15 cellular contexts compared by ENCODE assay signal in genomic region chr5:122929001-122929400, GRCh38.
A peak's percentile ranks its signal among the peaks of the same experiment; 100 is the strongest.
DNase-seq lines count a peak whose midpoint lies in the region; ATAC-seq and TF ChIP-seq lines count a peak whose summit lies in the region.
"Had no signal": no experiment of that assay in that cellular context is flagged by ENCODE, and none has a peak within 500 bp of the region (broad histone marks: within the 10 kb centered on the region; RNA-seq: fewer than 3 reads in every experiment).

No MANE protein-coding gene starts in this region.

- H3K27ac Mint-ChIP-seq in WTC11 (no peak overlapping the region), osteocyte (ENCODE audit: unreplicated experiment) (peak overlapping the region; percentile 21)
- no peak overlapping the region for H3K27ac Mint-ChIP-seq in activated naive CD8-positive, alpha-beta T cell treated with anti-CD3 and anti-CD28 coated beads, Interleukin-2, amount 50 U/mL, for 24 hours
- H3K27ac Mint-ChIP-seq: B cell; CD4-positive, CD25-positive, alpha-beta regulatory T cell; CD8-positive, alpha-beta T cell; GM23338 had no signal

- H3K27me3 Mint-ChIP-seq in WTC11 (ENCODE audit: low read depth), result no peaks in the 10 kb centered on the region
- no peaks in the 10 kb centered on the region for H3K27me3 Mint-ChIP-seq in osteocyte (ENCODE audit: unreplicated experiment)
- H3K27me3 Mint-ChIP-seq in activated naive CD8-positive, alpha-beta T cell treated with anti-CD3 and anti-CD28 coated beads, Interleukin-2, amount 50 U/mL, for 24 hours, result no peaks in the 10 kb centered on the region
- H3K27me3 Mint-ChIP-seq: B cell; CD4-positive, CD25-positive, alpha-beta regulatory T cell had no signal

- peak; percentile 9 for DNase-seq in DMS53 (lab: John Stamatoyannopoulos, UW)
- no peak for DNase-seq in DMS53 treated with DMSO at 0.1 percent for 48 hours (lab: John Stamatoyannopoulos, UW; ENCODE audit: unreplicated experiment)
- DNase-seq in NCI-H510A treated with DMSO at 0.1 percent for 48 hours (lab: John Stamatoyannopoulos, UW), result peak; percentile 15
- DNase-seq in WTC11 (ENCODE audit: low spot score), result no peak
- no peak for DNase-seq in osteocyte (ENCODE audit: extremely low spot score, unreplicated experiment)
- DNase-seq in NCI-H2029 treated with DMSO at 0.1 percent for 48 hours (lab: John Stamatoyannopoulos, UW), result no peak
- DNase-seq in activated naive CD8-positive, alpha-beta T cell treated with anti-CD3 and anti-CD28 coated beads, Interleukin-2, amount 50 U/mL, for 24 hours, result no peak
- DNase-seq: Caco-2; CD4-positive, CD25-positive, alpha-beta regulatory T cell; CD8-positive, alpha-beta T cell; DMS153; DMS79 treated with DMSO at 0.1 percent for 48 hours had no signal

- H3K4me1 Mint-ChIP-seq in WTC11 (peaks cover 37% of the 10 kb centered on the region), osteocyte (ENCODE audit: unreplicated experiment) (peaks cover 3% of the 10 kb centered on the region)
- no peaks in the 10 kb centered on the region for H3K4me1 Mint-ChIP-seq in activated naive CD8-positive, alpha-beta T cell treated with anti-CD3 and anti-CD28 coated beads, Interleukin-2, amount 50 U/mL, for 24 hours
- H3K4me1 Mint-ChIP-seq: B cell had no signal

- POLR2A ChIA-PET in WTC11 (lab: Charles Lee), result no interaction called here

- H3K36me3 Mint-ChIP-seq in WTC11 (no peaks in the 10 kb centered on the region), osteocyte (ENCODE audit: unreplicated experiment) (peaks cover 2% of the 10 kb centered on the region)
- no peaks in the 10 kb centered on the region for H3K36me3 Mint-ChIP-seq in activated naive CD8-positive, alpha-beta T cell treated with anti-CD3 and anti-CD28 coated beads, Interleukin-2, amount 50 U/mL, for 24 hours (ENCODE audit: low read depth)
- H3K36me3 Mint-ChIP-seq: CD8-positive, alpha-beta T cell had no signal

- H3K4me3 Mint-ChIP-seq in WTC11 (no peak overlapping the region), osteocyte (ENCODE audit: unreplicated experiment) (no peak overlapping the region)
- H3K4me3 Mint-ChIP-seq in activated naive CD8-positive, alpha-beta T cell treated with anti-CD3 and anti-CD28 coated beads, Interleukin-2, amount 50 U/mL, for 24 hours, result no peak overlapping the region
- H3K4me3 Mint-ChIP-seq: B cell; CD4-positive, CD25-positive, alpha-beta regulatory T cell; CD8-positive, alpha-beta T cell; GM23338 had no signal

- CTCF ChIA-PET in WTC11 (lab: Charles Lee), result interaction anchor here (0.5 to 1.1 kb wide), 2 partner anchors 9 to 56 kb away, joined by 3 to 4 read pairs; no protein-coding TSS in a partner anchor

- ATAC-seq in WTC11 (peak; percentile 29; the same call in 1 of the 2 replicates), HG02938 (IDR thresholded peaks at IDR 0.05; ENCODE audit: unreplicated experiment) (no peak)
- no peak for ATAC-seq in activated naive CD8-positive, alpha-beta T cell treated with anti-CD3 and anti-CD28 coated beads, Interleukin-2, amount 50 U/mL, for 24 hours
- ATAC-seq: CD8-positive, alpha-beta T cell; GM23338 had no signal

- H3K9me3 Mint-ChIP-seq in WTC11 (no peaks in the 10 kb centered on the region), osteocyte (ENCODE audit: unreplicated experiment) (no peaks in the 10 kb centered on the region)
- H3K9me3 Mint-ChIP-seq in activated naive CD8-positive, alpha-beta T cell treated with anti-CD3 and anti-CD28 coated beads, Interleukin-2, amount 50 U/mL, for 24 hours, result no peaks in the 10 kb centered on the region
- H3K9me3 Mint-ChIP-seq: CD4-positive, CD25-positive, alpha-beta regulatory T cell; CD8-positive, alpha-beta T cell; GM23338 had no signal

- no peak for TF ChIP-seq CTCF in WTC11 (IDR thresholded peaks at IDR 0.05)
- no peak for TF ChIP-seq CTCF in osteocyte (IDR thresholded peaks at IDR 0.05)

TF ChIP-seq in WTC11, 78 proteins besides CTCF, POLR2A, EP300 and RAD21 (continues in another document):
- TF ChIP-seq TCF7 (CRISPR knock-in tag; IDR thresholded peaks at IDR 0.05; ENCODE audit: low read depth), result no peak
- no peak for TF ChIP-seq IRF2 (CRISPR knock-in tag; IDR thresholded peaks at IDR 0.05; ENCODE audit: borderline replicate concordance, low read depth)
- TF ChIP-seq SMAD3 (CRISPR knock-in tag; IDR thresholded peaks at IDR 0.05; ENCODE audit: borderline replicate concordance), result no peak
- TF ChIP-seq PRRX2 (CRISPR knock-in tag; IDR thresholded peaks at IDR 0.05), result no peak
- TF ChIP-seq STAT6 (CRISPR knock-in tag; conservative IDR thresholded peaks at IDR 0.05; ENCODE audit: low read depth), result no peak
- TF ChIP-seq FOXK1 (CRISPR knock-in tag; IDR thresholded peaks at IDR 0.05), result no peak
- TF ChIP-seq TP53 (CRISPR knock-in tag; IDR thresholded peaks at IDR 0.05), result no peak
- TF ChIP-seq ZBTB21 (CRISPR knock-in tag; IDR thresholded peaks at IDR 0.05; ENCODE audit: borderline replicate concordance), result no peak
- TF ChIP-seq GTF2I (CRISPR knock-in tag; conservative IDR thresholded peaks at IDR 0.05), result no peak
- no peak for TF ChIP-seq NR2C2 (CRISPR knock-in tag; IDR thresholded peaks at IDR 0.05)
- no peak for TF ChIP-seq ZNF671 (CRISPR knock-in tag; IDR thresholded peaks at IDR 0.05)
- TF ChIP-seq ESRRA (CRISPR knock-in tag; IDR thresholded peaks at IDR 0.05; ENCODE audit: borderline replicate concordance), result no peak
- TF ChIP-seq ZMAT4 (CRISPR knock-in tag; IDR thresholded peaks at IDR 0.05), result no peak
- TF ChIP-seq MAX (CRISPR knock-in tag; IDR thresholded peaks at IDR 0.05), result no peak
- TF ChIP-seq SMAD4 (CRISPR knock-in tag; IDR thresholded peaks at IDR 0.05), result no peak
- TF ChIP-seq NFE2L1 (CRISPR knock-in tag; IDR thresholded peaks at IDR 0.05), result no peak
- no peak for TF ChIP-seq NFATC4 (CRISPR knock-in tag; IDR thresholded peaks at IDR 0.05)
- TF ChIP-seq ZNF263 (CRISPR knock-in tag; IDR thresholded peaks at IDR 0.05; ENCODE audit: low read depth), result no peak
- no peak for TF ChIP-seq PRDM15 (CRISPR knock-in tag; IDR thresholded peaks at IDR 0.05)

Comparison
In these comparisons a context has a peak if more than half of its experiments do, and no peak if none do; other contexts are left out.
1. DNase-seq: peak in DMS53 (single experiment) and NCI-H510A treated with DMSO at 0.1 percent for 48 hours (single experiment); none in DMS53 treated with DMSO at 0.1 percent for 48 hours (single experiment), WTC11 (single experiment), osteocyte (single experiment), NCI-H2029 treated with DMSO at 0.1 percent for 48 hours (single experiment) and activated naive CD8-positive, alpha-beta T cell treated with anti-CD3 and anti-CD28 coated beads, Interleukin-2, amount 50 U/mL, for 24 hours (single experiment).